Comparison of ENCODE assay signal across 25 cellular contexts in the genomic region with DNA sequence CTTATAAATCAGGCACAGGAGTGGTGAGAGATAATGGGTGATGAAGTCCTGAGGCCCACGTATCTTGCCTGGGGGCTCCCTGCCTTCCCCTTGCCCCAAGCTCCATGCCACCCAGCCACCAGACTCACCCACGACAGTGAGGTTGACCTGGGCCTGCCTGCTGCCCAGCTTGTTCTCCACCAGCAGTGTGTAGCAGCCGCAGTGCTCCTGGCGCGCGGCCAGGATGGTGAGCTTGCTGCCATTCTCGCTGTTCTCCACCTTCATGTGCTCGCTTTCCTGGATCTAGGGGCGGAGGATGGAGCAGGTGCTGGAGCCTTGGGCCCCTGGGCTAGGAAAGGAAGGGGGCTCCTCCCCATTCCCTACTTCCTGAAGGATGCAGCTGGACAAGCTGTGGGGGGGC.
DNase-seq lines count a peak whose midpoint lies in the region; ATAC-seq and TF ChIP-seq lines count a peak whose summit lies in the region.
"Had no signal": no experiment of that assay in that cellular context is flagged by ENCODE, and none has a peak within 500 bp of the region (broad histone marks: within the 10 kb centered on the region; RNA-seq: fewer than 3 reads in every experiment).

No MANE protein-coding gene starts in this region.

- H3K9me3 Mint-ChIP-seq in activated CD8-positive, alpha-beta T cell treated with anti-CD3 and anti-CD28 coated beads for 36 hours = no peaks in the 10 kb centered on the region
- H3K9me3 Mint-ChIP-seq: activated naive CD8-positive, alpha-beta T cell treated with anti-CD3 and anti-CD28 coated beads, Interleukin-2, amount 10 ng/mL, durations not matched to agents 7 days and 5 days; activated T-helper 2 cell treated with anti-CD3 and anti-CD28 coated beads, Interferon-gamma antibody, Interleukin-2, Interleukin-4, amounts not matched to agents 10 μg/mL and 5 μg/mL and 100 μg/mL, durations not matched to agents 14 hours and 24 hours and 36 hours; H9; natural killer cell had no signal

- intact Hi-C loops in heart left ventricle (cut with DNase I) (no loop called here), Right ventricle myocardium inferior (cut with DNase I) (loop anchor here (2.0 kb wide), 1 partner anchor 27 kb away; no protein-coding TSS in a partner anchor), uterus (cut with DNase I; ENCODE audit: low total_unique reads) (loop anchor here (5.0 kb wide), 1 partner anchor 33 kb away; no protein-coding TSS in a partner anchor)
- intact Hi-C loops in activated CD8-positive, alpha-beta T cell treated with anti-CD3 and anti-CD28 coated beads for 36 hours (cut with micrococcal nuclease) = no loop called here

- no peak overlapping the region for H3K9ac ChIP-seq in neuronal stem cell (ENCODE audit: low read depth, low read length, poor library complexity)

- H2BK12ac ChIP-seq in neuronal stem cell (ENCODE audit: low read length) = no peak overlapping the region

- H3K27ac ChIP-seq in heart left ventricle (peak overlapping the region in 2 of 12 donors; percentile 5 to 84), coronary artery (peak overlapping the region; percentile 88 to 95), neuronal stem cell (replicated peaks; ENCODE audit: low read length) (no peak overlapping the region), uterus (peak overlapping the region; percentile 93 to 96)
- H3K27ac ChIP-seq: C4-2B, pancreas, right lobe of liver had no signal

- H3K4me3 ChIP-seq in heart left ventricle = no peak overlapping the region
- H3K4me3 ChIP-seq in coronary artery = no peak overlapping the region
- H3K4me3 ChIP-seq in neuronal stem cell (ENCODE audit: low read length in 2 of 2) = no peak overlapping the region
- H3K4me3 ChIP-seq in uterus = no peak overlapping the region
- H3K4me3 ChIP-seq: pancreas, right lobe of liver had no signal

- H3K4me1 Mint-ChIP-seq in activated CD8-positive, alpha-beta T cell treated with anti-CD3 and anti-CD28 coated beads for 36 hours (ENCODE audit: low read depth) = peaks cover 3% of the 10 kb centered on the region
- H3K4me1 Mint-ChIP-seq: H9, natural killer cell had no signal

- H3K4me3 Mint-ChIP-seq in activated CD8-positive, alpha-beta T cell treated with anti-CD3 and anti-CD28 coated beads for 36 hours = no peak overlapping the region
- H3K4me3 Mint-ChIP-seq: activated naive CD8-positive, alpha-beta T cell treated with anti-CD3 and anti-CD28 coated beads, Interleukin-2, amount 10 ng/mL, durations not matched to agents 7 days and 5 days; H9; natural killer cell had no signal

- H3K79me1 ChIP-seq in neuronal stem cell (ENCODE audit: low read depth, low read length) = no peaks in the 10 kb centered on the region

- H3K36me3 ChIP-seq in heart left ventricle (peaks cover 0 to 6% (median 0%) of the 10 kb centered on the region in 9 donors), neuronal stem cell (replicated peaks in 1 of 2; ENCODE audit: control insufficient read depth in 2 of 2, insufficient read depth in 2 of 2, low read length in 2 of 2) (peaks cover 16 to 18% of the 10 kb centered on the region in 2 donors), uterus (no peaks in the 10 kb centered on the region)
- H3K36me3 ChIP-seq: pancreas had no signal

- no peak overlapping the region for H2BK15ac ChIP-seq in neuronal stem cell (ENCODE audit: low read length)

- no peak overlapping the region for H3K27ac Mint-ChIP-seq in activated CD8-positive, alpha-beta T cell treated with anti-CD3 and anti-CD28 coated beads for 36 hours
- H3K27ac Mint-ChIP-seq: activated naive CD8-positive, alpha-beta T cell treated with anti-CD3 and anti-CD28 coated beads, Interleukin-2, amount 10 ng/mL, durations not matched to agents 7 days and 5 days; activated T-helper 2 cell treated with anti-CD3 and anti-CD28 coated beads, Interferon-gamma antibody, Interleukin-2, Interleukin-4, amounts not matched to agents 10 μg/mL and 5 μg/mL and 100 μg/mL, durations not matched to agents 14 hours and 24 hours and 36 hours; natural killer cell had no signal

- H3K18ac ChIP-seq in neuronal stem cell (ENCODE audit: low read length) = no peak overlapping the region

- H2AK5ac ChIP-seq in neuronal stem cell (ENCODE audit: low read depth, low read length) = no peak overlapping the region

- CTCF ChIA-PET in activated CD8-positive, alpha-beta T cell treated with anti-CD3 and anti-CD28 coated beads for 36 hours (lab: Charles Lee) = interaction anchor here (1.1 to 1.4 kb wide), 2 partner anchors 11 to 60 kb away, joined by 3 to 4 read pairs; no protein-coding TSS in a partner anchor

- TF ChIP-seq POLR2A in heart left ventricle (IDR thresholded peaks at IDR 0.05) (no peak), uterus (IDR thresholded peaks at IDR 0.05) (no peak)

- no peaks in the 10 kb centered on the region for H3K36me3 Mint-ChIP-seq in activated CD8-positive, alpha-beta T cell treated with anti-CD3 and anti-CD28 coated beads for 36 hours (ENCODE audit: low read depth)
- H3K36me3 Mint-ChIP-seq: activated naive CD8-positive, alpha-beta T cell treated with anti-CD3 and anti-CD28 coated beads, Interleukin-2, amount 10 ng/mL, durations not matched to agents 7 days and 5 days; natural killer cell had no signal

- H3K4me2 ChIP-seq in neuronal stem cell (ENCODE audit: insufficient read depth, low read length, poor library complexity, severe bottlenecking) = no peak overlapping the region

- no peaks in the 10 kb centered on the region for H3K9me3 ChIP-seq in heart left ventricle
- H3K9me3 ChIP-seq in neuronal stem cell (replicated peaks in 1 of 2; ENCODE audit: control insufficient read depth in 2 of 2, insufficient read depth in 1 of 2, low read depth in 1 of 2, low read length in 2 of 2) = no peaks in the 10 kb centered on the region
- no peaks in the 10 kb centered on the region for H3K9me3 ChIP-seq in uterus
- H3K9me3 ChIP-seq: pancreas, right lobe of liver had no signal

- TF ChIP-seq CTCF in heart left ventricle (IDR thresholded peaks at IDR 0.05) = no peak
- no peak for TF ChIP-seq CTCF in coronary artery (IDR thresholded peaks at IDR 0.05)
- TF ChIP-seq CTCF in uterus (IDR thresholded peaks at IDR 0.05) = no peak
- no peak for TF ChIP-seq CTCF in activated CD8-positive, alpha-beta T cell treated with anti-CD3 and anti-CD28 coated beads for 36 hours (IDR thresholded peaks at IDR 0.05)

- DNase-seq in heart left ventricle (peak in 4 of 5 donors; percentile 45 to 71 (median 46)), Right ventricle myocardium inferior (ENCODE audit: missing footprints) (no peak), coronary artery (ENCODE audit: low spot score) (no peak), neuronal stem cell (ENCODE audit: low spot score) (no peak), uterus (no peak), MV-4-11 (lab: John Stamatoyannopoulos, UW) (no peak)
- DNase-seq in activated CD8-positive, alpha-beta T cell treated with anti-CD3 and anti-CD28 coated beads for 36 hours = no peak
- DNase-seq: activated CD4-positive, alpha-beta T cell treated with anti-CD3 and anti-CD28 coated beads, Interleukin-2, amount 50 U/mL, for 1 hour; activated CD8-positive, alpha-beta memory T cell treated with anti-CD3 and anti-CD28 coated beads, Interleukin-2, amount 50 U/mL, for 4 hours; activated naive CD8-positive, alpha-beta T cell treated with anti-CD3 and anti-CD28 coated beads, Interleukin-2, amount 10 ng/mL, durations not matched to agents 7 days and 5 days; DMS53; GDM1; glutamatergic neuron; H9; MM.1S; natural killer cell; NCI-H1930; NCI-H446 treated with DMSO at 0.1 percent for 48 hours; right lobe of liver; RPMI8226; stimulated activated CD8-positive, alpha-beta memory T cell treated with anti-CD3 and anti-CD28 coated beads, Interleukin-4, amount 100 ng/mL, for 48 hours had no signal

- no peak overlapping the region for H2BK5ac ChIP-seq in neuronal stem cell (ENCODE audit: low read length)

- H4K91ac ChIP-seq in neuronal stem cell (ENCODE audit: low read depth, low read length, poor library complexity) = no peak overlapping the region

- peak overlapping the region; percentile 59 for H3K14ac ChIP-seq in neuronal stem cell (ENCODE audit: low read length)

- H2AFZ ChIP-seq in neuronal stem cell (ENCODE audit: low read length) = no peak overlapping the region

- H3K27me3 ChIP-seq in heart left ventricle = no peaks in the 10 kb centered on the region
- H3K27me3 ChIP-seq in neuronal stem cell (ENCODE audit: control insufficient read depth in 3 of 3, insufficient read depth in 3 of 3, low read depth in 1 of 3, low read length in 3 of 3) = no peaks in the 10 kb centered on the region
- no peaks in the 10 kb centered on the region for H3K27me3 ChIP-seq in uterus
- H3K27me3 ChIP-seq: pancreas, right lobe of liver had no signal

- H4K8ac ChIP-seq in neuronal stem cell (ENCODE audit: low read depth, low read length) = no peak overlapping the region

- ATAC-seq in heart left ventricle (no peak), Right ventricle myocardium inferior (no peak), GM21825 (IDR thresholded peaks at IDR 0.05; ENCODE audit: unreplicated experiment) (no peak)
- ATAC-seq in activated CD8-positive, alpha-beta T cell treated with anti-CD3 and anti-CD28 coated beads for 36 hours = no peak
- ATAC-seq: natural killer cell, pancreas, right lobe of liver had no signal

- no peak overlapping the region for H2BK120ac ChIP-seq in neuronal stem cell (ENCODE audit: low read depth, low read length)

- POLR2A ChIA-PET in activated CD8-positive, alpha-beta T cell treated with anti-CD3 and anti-CD28 coated beads for 36 hours (lab: Charles Lee) = no interaction called here

- no peak overlapping the region for H3K4ac ChIP-seq in neuronal stem cell (ENCODE audit: low read length)

- no peak overlapping the region for H3K23ac ChIP-seq in neuronal stem cell (ENCODE audit: low read depth, low read length, poor library complexity)

- WGBS in heart left ventricle, 4 donors = 57 to 80% (median 69%) methylated on average over 9 of the region's 9 CpGs
- no CpG with 5 or more reads among the region's 9 CpGs for WGBS in neuronal stem cell (ENCODE audit: extremely low coverage in 2 of 2, insufficient read length in 2 of 2, insufficient replicate concordance in 1 of 2), 2 donors

- H3K27me3 Mint-ChIP-seq in activated CD8-positive, alpha-beta T cell treated with anti-CD3 and anti-CD28 coated beads for 36 hours = peaks cover 11% of the 10 kb centered on the region

- H3K4me1 ChIP-seq in heart left ventricle = peaks cover 16 to 69% (median 49%) of the 10 kb centered on the region in 12 donors
- H3K4me1 ChIP-seq in neuronal stem cell (ENCODE audit: control insufficient read depth in 2 of 2, insufficient read depth in 1 of 2, low read depth in 1 of 2, low read length in 2 of 2) = peaks cover 2 to 5% of the 10 kb centered on the region in 2 donors
- H3K4me1 ChIP-seq in uterus = peaks cover 27 to 36% of the 10 kb centered on the region in 2 donors

Comparison
In these comparisons a context has a peak if more than half of its experiments do, and no peak if none do; other contexts are left out.
1. DNase-seq: peak in heart left ventricle (4 of 5); none in Right ventricle myocardium inferior (single experiment), coronary artery (single experiment), neuronal stem cell (single experiment), uterus (0 of 2), activated CD8-positive, alpha-beta T cell treated with anti-CD3 and anti-CD28 coated beads for 36 hours (single experiment) and MV-4-11 (single experiment).
2. intact Hi-C loops: an anchor here in Right ventricle myocardium inferior (2.0 kb wide) and uterus (5.0 kb wide); none called in heart left ventricle and activated CD8-positive, alpha-beta T cell treated with anti-CD3 and anti-CD28 coated beads for 36 hours.